17 cellular contexts compared by ENCODE assay signal in genomic region chr19:38494379-38494778, GRCh38.
DNase-seq lines count a peak whose midpoint lies in the region; ATAC-seq, FAIRE-seq and TF ChIP-seq lines count a peak whose summit lies in the region.
"Had no signal": no experiment of that assay in that cellular context is flagged by ENCODE, and none has a peak within 500 bp of the region (broad histone marks: within the 10 kb centered on the region; RNA-seq: fewer than 3 reads in every experiment).

No MANE protein-coding gene starts in this region.

- peaks cover 13% of the 10 kb centered on the region for H3K9me3 Mint-ChIP-seq in neural progenitor cell
- H3K9me3 Mint-ChIP-seq in CD8-positive, alpha-beta memory T cell = peaks cover 0 to 12% (median 6%) of the 10 kb centered on the region in 5 donors

- ATAC-seq in GM21360 (IDR thresholded peaks at IDR 0.05; ENCODE audit: unreplicated experiment) = no peak

- no peak overlapping the region for H3K4ac ChIP-seq in H1 (replicated peaks; ENCODE audit: insufficient read length, low read depth, low read length)

- H3K14ac ChIP-seq in H1 (ENCODE audit: insufficient read length) = no peak overlapping the region

- H3K18ac ChIP-seq in H1 (ENCODE audit: extremely low read depth, low read length) = no peak overlapping the region; the same call in 1 of the 2 replicates

- peaks cover 5% of the 10 kb centered on the region for H3K36me3 Mint-ChIP-seq in neural progenitor cell
- peaks cover 0 to 8% (median 4%) of the 10 kb centered on the region in 3 donors for H3K36me3 Mint-ChIP-seq in CD8-positive, alpha-beta memory T cell

- no peak overlapping the region for H2AK5ac ChIP-seq in H1 (ENCODE audit: low read depth, low read length)

- H3K4me1 ChIP-seq in HUES64 (ENCODE audit: insufficient read depth, low read length) (no peaks in the 10 kb centered on the region), H1 (replicated peaks in 1 of 4; ENCODE audit: control insufficient read depth in 3 of 4, insufficient read depth in 4 of 4, low read length in 3 of 4) (peaks cover 0 to 3% (median 1%) of the 10 kb centered on the region in 4 experiments; a peak in 3 of 7 replicates), neural progenitor cell (no peaks in the 10 kb centered on the region)
- no peaks in the 10 kb centered on the region for H3K4me1 ChIP-seq in CD8-positive, alpha-beta memory T cell (ENCODE audit: insufficient read depth, low read length)

- H3K56ac ChIP-seq in H1 (replicated peaks; ENCODE audit: insufficient read length, low read depth, low read length) = no peak overlapping the region

- peak overlapping the region; percentile 52 for H3K4me3 Mint-ChIP-seq in neural progenitor cell
- no peak overlapping the region for H3K4me3 Mint-ChIP-seq in CD8-positive, alpha-beta memory T cell
- H3K4me3 Mint-ChIP-seq: CD4-positive, CD25-positive, alpha-beta regulatory T cell had no signal

- CTCF ChIA-PET in H1 (lab: Charles Lee; ENCODE audit: partially characterized antibody) = interaction anchor here (1.1 to 7.7 kb wide), 2 partner anchors 10 to 16 kb away, joined by 3 to 35 read pairs; no protein-coding TSS in a partner anchor
- CTCF ChIA-PET in CD8-positive, alpha-beta memory T cell (lab: Charles Lee) = interaction anchor here (1.3 kb wide), 1 partner anchor 21 kb away, joined by 3 read pairs; no protein-coding TSS in a partner anchor

- H3K4me2 ChIP-seq in H1 (ENCODE audit: insufficient read depth in 1 of 2, low read depth in 2 of 2, low read length in 2 of 2) (no peak overlapping the region; a peak in 2 of 4 replicates), neural progenitor cell (no peak overlapping the region)
- H3K4me2 ChIP-seq: BLaER1 had no signal

- no peaks in the 10 kb centered on the region for H3K9me3 ChIP-seq in HUES64 (ENCODE audit: insufficient read depth, low read depth, low read length)
- no peaks in the 10 kb centered on the region for H3K9me3 ChIP-seq in H1 (ENCODE audit: insufficient read depth in 2 of 2, low read depth in 1 of 2, low read length in 1 of 2)
- no peaks in the 10 kb centered on the region for H3K9me3 ChIP-seq in neural progenitor cell (ENCODE audit: low read depth)
- H3K9me3 ChIP-seq in CD8-positive, alpha-beta memory T cell (ENCODE audit: low read length) = no peaks in the 10 kb centered on the region

- peak overlapping the region; percentile 57 for H4K5ac ChIP-seq in H1 (ENCODE audit: insufficient read length, low read depth, low read length)

- H2BK15ac ChIP-seq in H1 (ENCODE audit: low read length) = 0 out of 2 replicates have a peak overlapping the region, but pooled peaks have one; percentile 88

- peaks cover 9% of the 10 kb centered on the region for H3K4me1 Mint-ChIP-seq in neural progenitor cell
- H3K4me1 Mint-ChIP-seq in CD8-positive, alpha-beta memory T cell = peaks cover 0 to 7% (median 0%) of the 10 kb centered on the region in 3 donors
- H3K4me1 Mint-ChIP-seq: CD4-positive, CD25-positive, alpha-beta regulatory T cell had no signal

- H2AFZ ChIP-seq in H1 (ENCODE audit: low read length) (no peak overlapping the region), neural progenitor cell (replicated peaks) (no peak overlapping the region)

- no peak overlapping the region for H3K27ac Mint-ChIP-seq in neural progenitor cell
- H3K27ac Mint-ChIP-seq in CD8-positive, alpha-beta memory T cell = no peak overlapping the region
- H3K27ac Mint-ChIP-seq: CD4-positive, CD25-positive, alpha-beta regulatory T cell had no signal

- H3K79me2 ChIP-seq in H1 (ENCODE audit: control insufficient read depth in 1 of 2, insufficient read depth in 2 of 2, low read length in 2 of 2) = no peaks in the 10 kb centered on the region
- H3K79me2 ChIP-seq in neural progenitor cell (ENCODE audit: low read depth) = no peaks in the 10 kb centered on the region

- POLR2A ChIA-PET in H1 (lab: Charles Lee; ENCODE audit: partially characterized antibody) = interaction anchor here (0.9 to 1.8 kb wide), 5 partner anchors 11 to 91 kb away, joined by 3 to 6 read pairs (median 3); partner anchors contain the start of gene FAM98C
- POLR2A ChIA-PET in CD8-positive, alpha-beta memory T cell (lab: Charles Lee) = no interaction called here

- no peak overlapping the region for H3K4me3 ChIP-seq in HUES64 (ENCODE audit: low read length)
- H3K4me3 ChIP-seq in H1 (ENCODE audit: extremely low read depth in 1 of 4, insufficient read depth in 2 of 4, low read depth in 3 of 4, low read length in 4 of 4) = no peak overlapping the region
- no peak overlapping the region for H3K4me3 ChIP-seq in neural progenitor cell
- H3K4me3 ChIP-seq in CD8-positive, alpha-beta memory T cell (ENCODE audit: low read length) = no peak overlapping the region
- H3K4me3 ChIP-seq: BLaER1 had no signal

- H3K79me1 ChIP-seq in H1 (ENCODE audit: low read depth, low read length) = no peaks in the 10 kb centered on the region

- WGBS in HUES64 = 86% methylated on average over 21 of the region's 21 CpGs
- WGBS in H1 (ENCODE audit: extremely low coverage in 1 of 2, insufficient coverage in 1 of 2, insufficient read length in 1 of 2, insufficient replicate concordance in 2 of 2, low coverage in 1 of 2, low lambda C conversion rate in 2 of 2, missing lambda C conversion rate in 1 of 2), 2 experiments = 93% methylated on average over 19 of the region's 21 CpGs; no CpG with 5 or more reads in 1 of the 2 experiments

- H2BK12ac ChIP-seq in H1 (ENCODE audit: low read depth, low read length) = peak overlapping the region; percentile 77; the same call in 1 of the 2 replicates

- no peak overlapping the region for H4K91ac ChIP-seq in H1 (replicated peaks; ENCODE audit: insufficient read length, low read length)

- no peak for FAIRE-seq in H1 (lab: Jason Lieb, UNC)
- FAIRE-seq: G401.6, GM12891 had no signal

- no peak for TF ChIP-seq CTCF in H1 (IDR thresholded peaks at IDR 0.05; ENCODE audit: control extremely low read depth in 1 of 3, insufficient read depth in 1 of 3, low read depth in 1 of 3, low read length in 3 of 3)
- TF ChIP-seq CTCF in neural progenitor cell (IDR thresholded peaks at IDR 0.05) = no peak

- no peaks in the 10 kb centered on the region for H3F3A ChIP-seq in neural progenitor cell (ENCODE audit: low read depth)

- TF ChIP-seq RAD21 in H1 (IDR thresholded peaks at IDR 0.05 in 1 of 2, conservative IDR thresholded peaks at IDR 0.05 in 1 of 2; ENCODE audit: low read depth in 2 of 2, low read length in 2 of 2) = no peak

- H3K9ac ChIP-seq in HUES64 (ENCODE audit: low read depth, low read length) (0 out of 2 replicates have a peak overlapping the region, but pooled peaks have one; percentile 12), H1 (replicated peaks in 1 of 4; ENCODE audit: extremely low read depth in 1 of 4, low read depth in 3 of 4, low read length in 3 of 4) (no peak overlapping the region), neural progenitor cell (no peak overlapping the region)
- H3K9ac ChIP-seq: BLaER1 had no signal

- peak overlapping the region; percentile 79 for H2BK5ac ChIP-seq in H1 (ENCODE audit: low read depth, low read length)

- H4K8ac ChIP-seq in H1 (ENCODE audit: extremely low read depth, insufficient read depth, low read length) = no peak overlapping the region

- H4K20me1 ChIP-seq in H1 (replicated peaks in 1 of 2; ENCODE audit: control insufficient read depth in 1 of 2, insufficient read depth in 2 of 2, low read length in 2 of 2) (peaks cover 0 to 5% of the 10 kb centered on the region in 2 experiments), neural progenitor cell (ENCODE audit: low read depth) (no peaks in the 10 kb centered on the region)
- H4K20me1 ChIP-seq: BLaER1 had no signal

- H3K23ac ChIP-seq in H1 (ENCODE audit: insufficient read length) = no peak overlapping the region

- DNase-seq in ELF-1 (ENCODE audit: low read depth, low spot score) (peak; percentile 49), H1 (ENCODE audit: low read depth in 1 of 2, low spot score in 2 of 2) (no peak), neural progenitor cell (ENCODE audit: low spot score) (no peak), Kasumi-1 (lab: John Stamatoyannopoulos, UW) (no peak), NCI-H748 (lab: John Stamatoyannopoulos, UW; ENCODE audit: unreplicated experiment) (no peak)
- DNase-seq in CD8-positive, alpha-beta memory T cell = no peak
- DNase-seq: AML-193; CD4-positive, CD25-positive, alpha-beta regulatory T cell; DMS79; IMR-90 had no signal

- H3K27ac ChIP-seq in HUES64 (ENCODE audit: low read depth, low read length) = 0 out of 2 replicates have a peak overlapping the region, but pooled peaks have one; percentile 12
- H3K27ac ChIP-seq in H1 (ENCODE audit: low read depth, low read length) = peak overlapping the region; percentile 31; the same call in 1 of the 2 replicates
- H3K27ac ChIP-seq in neural progenitor cell = no peak overlapping the region
- H3K27ac ChIP-seq in CD8-positive, alpha-beta memory T cell (ENCODE audit: low read depth, low read length) = no peak overlapping the region
- H3K27ac ChIP-seq: 22Rv1, BLaER1, HL-60 had no signal

- peaks cover 71% of the 10 kb centered on the region for H3K36me3 ChIP-seq in HUES64 (ENCODE audit: insufficient read depth, low read length)
- peaks cover 6 to 41% (median 26%) of the 10 kb centered on the region in 4 experiments for H3K36me3 ChIP-seq in H1 (ENCODE audit: control insufficient read depth in 2 of 4, insufficient read depth in 4 of 4, low read length in 3 of 4)
- no peaks in the 10 kb centered on the region for H3K36me3 ChIP-seq in neural progenitor cell
- no peaks in the 10 kb centered on the region for H3K36me3 ChIP-seq in CD8-positive, alpha-beta memory T cell (ENCODE audit: insufficient read depth, low read length)
- H3K36me3 ChIP-seq: BLaER1 had no signal

- H2BK120ac ChIP-seq in H1 (replicated peaks; ENCODE audit: low read depth, low read length) = no peak overlapping the region

- no peak for TF ChIP-seq EP300 in H1 (IDR thresholded peaks at IDR 0.05; ENCODE audit: borderline replicate concordance in 1 of 2, low read depth in 2 of 2, low read length in 2 of 2)

- H3K27me3 Mint-ChIP-seq in neural progenitor cell (ENCODE audit: insufficient read depth, low read depth) = peaks cover 2% of the 10 kb centered on the region
- peaks cover 10 to 28% of the 10 kb centered on the region in 2 donors for H3K27me3 Mint-ChIP-seq in CD8-positive, alpha-beta memory T cell
- H3K27me3 Mint-ChIP-seq: CD4-positive, CD25-positive, alpha-beta regulatory T cell had no signal

- H3K27me3 ChIP-seq in HUES64 (ENCODE audit: insufficient read depth, low read length) (no peaks in the 10 kb centered on the region), H1 (replicated peaks in 1 of 4; ENCODE audit: control insufficient read depth in 3 of 4, extremely low read depth in 1 of 4, insufficient read depth in 3 of 4, low read length in 3 of 4) (no peaks in the 10 kb centered on the region), neural progenitor cell (no peaks in the 10 kb centered on the region)
- H3K27me3 ChIP-seq in CD8-positive, alpha-beta memory T cell (ENCODE audit: insufficient read depth, low read length, poor library complexity, severe bottlenecking) = no peaks in the 10 kb centered on the region

- no peaks in the 10 kb centered on the region for H3K23me2 ChIP-seq in H1 (ENCODE audit: low read depth, low read length)

- TF ChIP-seq POLR2A in H1 (IDR thresholded peaks at IDR 0.05; ENCODE audit: control extremely low read depth in 1 of 2, low read depth in 2 of 2, low read length in 2 of 2) = no peak

- H2BK20ac ChIP-seq in H1 (ENCODE audit: low read length) = no peak overlapping the region; the same call in 1 of the 2 replicates

TF ChIP-seq in H1, 55 proteins besides CTCF, POLR2A, EP300 and RAD21 (continues in another document):
- no peak for TF ChIP-seq KDM1A (IDR thresholded peaks at IDR 0.05; ENCODE audit: borderline replicate concordance, low read length)

Comparison
In these comparisons a context has a peak if more than half of its experiments do, and no peak if none do; other contexts are left out.
1. H3K27ac ChIP-seq: peak in HUES64 (single experiment) and H1 (single experiment); none in neural progenitor cell (single experiment) and CD8-positive, alpha-beta memory T cell (single experiment).